Comparison of ENCODE assay signal across 2 cellular contexts in the genomic region with DNA sequence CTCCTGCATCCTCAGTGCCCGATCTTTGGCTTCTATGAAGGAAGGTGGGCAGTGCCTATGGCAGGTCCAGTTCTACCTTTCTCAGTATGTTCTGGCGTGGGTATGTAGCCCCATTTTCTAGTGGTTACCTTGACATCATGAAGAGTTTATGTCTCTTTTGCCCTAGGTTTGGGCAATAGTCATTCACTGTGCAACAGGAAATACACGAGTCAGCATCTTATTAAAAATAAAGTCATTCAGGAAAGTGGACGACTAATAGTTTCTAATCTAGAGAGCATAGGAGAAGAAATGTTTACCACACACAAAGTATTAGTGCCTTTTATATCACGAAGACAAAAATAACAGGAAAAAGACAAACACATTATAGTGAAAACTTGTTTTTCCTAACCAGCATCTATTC.
TF ChIP-seq lines count a peak whose summit lies in the region.

No MANE protein-coding gene starts in this region.

TF ChIP-seq in H1, 55 proteins besides CTCF, POLR2A, EP300 and RAD21:
- peak; percentile 32; the same call in 1 of the 2 replicates for TF ChIP-seq MAFK (IDR thresholded peaks at IDR 0.05; ENCODE audit: low read depth, low read length)

TF ChIP-seq in HepG2, 621 proteins besides CTCF, POLR2A, EP300 and RAD21:
- TF ChIP-seq MAFF (IDR thresholded peaks at IDR 0.05; ENCODE audit: low read depth, low read length) (peak; percentile 75), MAFK (conservative IDR thresholded peaks at IDR 0.05 in 1 of 2, IDR thresholded peaks at IDR 0.05 in 1 of 2; ENCODE audit: low read length in 2 of 2) (peak; percentile 51 to 78)
